ENCODE assay signal across 1 cellular context in the genomic region with DNA sequence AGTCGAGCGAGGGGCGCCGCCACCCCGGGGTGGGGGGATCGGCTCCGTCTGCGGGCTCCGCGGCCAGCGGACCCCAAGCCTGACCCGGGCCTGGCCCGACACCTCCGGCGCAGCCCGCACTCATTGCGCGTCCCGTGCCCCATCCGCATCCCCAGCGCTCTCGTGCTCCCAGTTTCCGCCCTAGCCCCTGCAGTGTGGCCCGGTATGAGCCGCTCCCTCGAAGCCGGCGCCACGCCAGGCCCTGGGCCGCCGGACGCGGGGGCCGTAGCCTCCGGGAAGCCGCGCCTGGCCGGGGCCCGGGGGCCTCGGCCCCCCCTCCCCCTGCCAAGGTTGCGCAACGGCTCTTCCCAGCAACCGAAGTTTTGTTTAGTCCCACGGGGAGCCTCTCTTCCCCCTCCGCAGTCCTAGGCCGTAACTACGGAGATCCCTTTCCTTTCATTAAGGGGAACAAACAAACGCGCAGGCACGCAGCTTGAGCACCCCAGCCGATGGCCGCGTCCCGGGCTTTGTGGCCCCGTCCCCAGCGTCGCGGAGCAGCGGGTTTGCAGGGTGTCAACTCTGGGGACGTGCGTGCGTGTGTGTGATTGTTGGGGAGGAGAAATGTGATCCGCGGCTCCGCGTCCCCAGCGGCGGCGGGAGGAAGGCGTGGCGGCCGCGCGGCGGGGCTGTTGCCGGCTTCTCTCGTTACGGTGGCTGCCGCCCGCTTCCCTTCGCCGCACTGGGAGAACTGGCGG.
TF ChIP-seq lines count a peak whose summit lies in the region.

No MANE protein-coding gene starts in this region.

TF ChIP-seq in HepG2, 621 proteins besides CTCF, POLR2A, EP300 and RAD21 (continued from another document and continues in another):
- TF ChIP-seq, protein P1, sequence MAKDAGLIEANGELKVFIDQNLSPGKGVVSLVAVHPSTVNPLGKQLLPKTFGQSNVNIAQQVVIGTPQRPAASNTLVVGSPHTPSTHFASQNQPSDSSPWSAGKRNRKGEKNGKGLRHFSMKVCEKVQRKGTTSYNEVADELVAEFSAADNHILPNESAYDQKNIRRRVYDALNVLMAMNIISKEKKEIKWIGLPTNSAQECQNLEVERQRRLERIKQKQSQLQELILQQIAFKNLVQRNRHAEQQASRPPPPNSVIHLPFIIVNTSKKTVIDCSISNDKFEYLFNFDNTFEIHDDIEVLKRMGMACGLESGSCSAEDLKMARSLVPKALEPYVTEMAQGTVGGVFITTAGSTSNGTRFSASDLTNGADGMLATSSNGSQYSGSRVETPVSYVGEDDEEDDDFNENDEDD (CRISPR knock-in tag; IDR thresholded peaks at IDR 0.05; ENCODE audit: borderline replicate concordance), result peak; percentile 66
- TF ChIP-seq ZNF616 (CRISPR knock-in tag; IDR thresholded peaks at IDR 0.05; ENCODE audit: low read depth), result peak; percentile 47
- TF ChIP-seq HMG20A (CRISPR knock-in tag; IDR thresholded peaks at IDR 0.05; ENCODE audit: borderline replicate concordance), result no peak
- no peak for TF ChIP-seq HOXA9 (CRISPR knock-in tag; IDR thresholded peaks at IDR 0.05; ENCODE audit: borderline replicate concordance)
- TF ChIP-seq NFYB (CRISPR knock-in tag; IDR thresholded peaks at IDR 0.05), result no peak
- no peak for TF ChIP-seq YY1 (IDR thresholded peaks at IDR 0.05; ENCODE audit: insufficient read depth, insufficient replicate concordance, low read depth, low read length)
- TF ChIP-seq ZBTB38 (CRISPR knock-in tag; IDR thresholded peaks at IDR 0.05), result no peak
- TF ChIP-seq IKZF4 (CRISPR knock-in tag; IDR thresholded peaks at IDR 0.05; ENCODE audit: borderline replicate concordance, low read depth, not compliant biosample characterization), result peak; percentile 57
- no peak for TF ChIP-seq MED8 (CRISPR knock-in tag; IDR thresholded peaks at IDR 0.05; ENCODE audit: insufficient replicate concordance)
- no peak for TF ChIP-seq NBN (conservative IDR thresholded peaks at IDR 0.05)
- TF ChIP-seq RBFOX2 (IDR thresholded peaks at IDR 0.05; ENCODE audit: low read depth, low read length), result peak; percentile 86
- TF ChIP-seq KDM5B (CRISPR knock-in tag; IDR thresholded peaks at IDR 0.05; ENCODE audit: borderline replicate concordance), result 0 out of 2 replicates have a peak, but pooled peaks have one; percentile 64
- TF ChIP-seq, protein P2, sequence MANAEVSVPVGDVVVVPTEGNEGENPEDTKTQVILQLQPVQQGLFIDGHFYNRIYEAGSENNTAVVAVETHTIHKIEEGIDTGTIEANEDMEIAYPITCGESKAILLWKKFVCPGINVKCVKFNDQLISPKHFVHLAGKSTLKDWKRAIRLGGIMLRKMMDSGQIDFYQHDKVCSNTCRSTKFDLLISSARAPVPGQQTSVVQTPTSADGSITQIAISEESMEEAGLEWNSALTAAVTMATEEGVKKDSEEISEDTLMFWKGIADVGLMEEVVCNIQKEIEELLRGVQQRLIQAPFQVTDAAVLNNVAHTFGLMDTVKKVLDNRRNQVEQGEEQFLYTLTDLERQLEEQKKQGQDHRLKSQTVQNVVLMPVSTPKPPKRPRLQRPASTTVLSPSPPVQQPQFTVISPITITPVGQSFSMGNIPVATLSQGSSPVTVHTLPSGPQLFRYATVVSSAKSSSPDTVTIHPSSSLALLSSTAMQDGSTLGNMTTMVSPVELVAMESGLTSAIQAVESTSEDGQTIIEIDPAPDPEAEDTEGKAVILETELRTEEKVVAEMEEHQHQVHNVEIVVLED (CRISPR knock-in tag; IDR thresholded peaks at IDR 0.05; ENCODE audit: borderline replicate concordance), result peak; percentile 48
- TF ChIP-seq, protein P3, sequence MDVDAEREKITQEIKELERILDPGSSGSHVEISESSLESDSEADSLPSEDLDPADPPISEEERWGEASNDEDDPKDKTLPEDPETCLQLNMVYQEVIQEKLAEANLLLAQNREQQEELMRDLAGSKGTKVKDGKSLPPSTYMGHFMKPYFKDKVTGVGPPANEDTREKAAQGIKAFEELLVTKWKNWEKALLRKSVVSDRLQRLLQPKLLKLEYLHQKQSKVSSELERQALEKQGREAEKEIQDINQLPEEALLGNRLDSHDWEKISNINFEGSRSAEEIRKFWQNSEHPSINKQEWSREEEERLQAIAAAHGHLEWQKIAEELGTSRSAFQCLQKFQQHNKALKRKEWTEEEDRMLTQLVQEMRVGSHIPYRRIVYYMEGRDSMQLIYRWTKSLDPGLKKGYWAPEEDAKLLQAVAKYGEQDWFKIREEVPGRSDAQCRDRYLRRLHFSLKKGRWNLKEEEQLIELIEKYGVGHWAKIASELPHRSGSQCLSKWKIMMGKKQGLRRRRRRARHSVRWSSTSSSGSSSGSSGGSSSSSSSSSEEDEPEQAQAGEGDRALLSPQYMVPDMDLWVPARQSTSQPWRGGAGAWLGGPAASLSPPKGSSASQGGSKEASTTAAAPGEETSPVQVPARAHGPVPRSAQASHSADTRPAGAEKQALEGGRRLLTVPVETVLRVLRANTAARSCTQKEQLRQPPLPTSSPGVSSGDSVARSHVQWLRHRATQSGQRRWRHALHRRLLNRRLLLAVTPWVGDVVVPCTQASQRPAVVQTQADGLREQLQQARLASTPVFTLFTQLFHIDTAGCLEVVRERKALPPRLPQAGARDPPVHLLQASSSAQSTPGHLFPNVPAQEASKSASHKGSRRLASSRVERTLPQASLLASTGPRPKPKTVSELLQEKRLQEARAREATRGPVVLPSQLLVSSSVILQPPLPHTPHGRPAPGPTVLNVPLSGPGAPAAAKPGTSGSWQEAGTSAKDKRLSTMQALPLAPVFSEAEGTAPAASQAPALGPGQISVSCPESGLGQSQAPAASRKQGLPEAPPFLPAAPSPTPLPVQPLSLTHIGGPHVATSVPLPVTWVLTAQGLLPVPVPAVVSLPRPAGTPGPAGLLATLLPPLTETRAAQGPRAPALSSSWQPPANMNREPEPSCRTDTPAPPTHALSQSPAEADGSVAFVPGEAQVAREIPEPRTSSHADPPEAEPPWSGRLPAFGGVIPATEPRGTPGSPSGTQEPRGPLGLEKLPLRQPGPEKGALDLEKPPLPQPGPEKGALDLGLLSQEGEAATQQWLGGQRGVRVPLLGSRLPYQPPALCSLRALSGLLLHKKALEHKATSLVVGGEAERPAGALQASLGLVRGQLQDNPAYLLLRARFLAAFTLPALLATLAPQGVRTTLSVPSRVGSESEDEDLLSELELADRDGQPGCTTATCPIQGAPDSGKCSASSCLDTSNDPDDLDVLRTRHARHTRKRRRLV (CRISPR knock-in tag; IDR thresholded peaks at IDR 0.05), result no peak
- TF ChIP-seq, protein P4, sequence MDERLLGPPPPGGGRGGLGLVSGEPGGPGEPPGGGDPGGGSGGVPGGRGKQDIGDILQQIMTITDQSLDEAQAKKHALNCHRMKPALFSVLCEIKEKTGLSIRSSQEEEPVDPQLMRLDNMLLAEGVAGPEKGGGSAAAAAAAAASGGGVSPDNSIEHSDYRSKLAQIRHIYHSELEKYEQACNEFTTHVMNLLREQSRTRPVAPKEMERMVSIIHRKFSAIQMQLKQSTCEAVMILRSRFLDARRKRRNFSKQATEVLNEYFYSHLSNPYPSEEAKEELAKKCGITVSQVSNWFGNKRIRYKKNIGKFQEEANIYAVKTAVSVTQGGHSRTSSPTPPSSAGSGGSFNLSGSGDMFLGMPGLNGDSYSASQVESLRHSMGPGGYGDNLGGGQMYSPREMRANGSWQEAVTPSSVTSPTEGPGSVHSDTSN (CRISPR knock-in tag; IDR thresholded peaks at IDR 0.05), result no peak
- no peak; the same call in 1 of the 2 replicates for TF ChIP-seq FOXO1 (CRISPR knock-in tag; IDR thresholded peaks at IDR 0.05)
- TF ChIP-seq ZNF441 (CRISPR knock-in tag; IDR thresholded peaks at IDR 0.05; ENCODE audit: borderline replicate concordance), result peak; percentile 56; the same call in 1 of the 2 replicates
- no peak for TF ChIP-seq SNAPC2 (CRISPR knock-in tag; IDR thresholded peaks at IDR 0.05)
- TF ChIP-seq ZBTB20 (CRISPR knock-in tag; IDR thresholded peaks at IDR 0.05; ENCODE audit: borderline replicate concordance, low read depth), result 0 out of 2 replicates have a peak, but pooled peaks have one; percentile 41
- TF ChIP-seq, protein P5, sequence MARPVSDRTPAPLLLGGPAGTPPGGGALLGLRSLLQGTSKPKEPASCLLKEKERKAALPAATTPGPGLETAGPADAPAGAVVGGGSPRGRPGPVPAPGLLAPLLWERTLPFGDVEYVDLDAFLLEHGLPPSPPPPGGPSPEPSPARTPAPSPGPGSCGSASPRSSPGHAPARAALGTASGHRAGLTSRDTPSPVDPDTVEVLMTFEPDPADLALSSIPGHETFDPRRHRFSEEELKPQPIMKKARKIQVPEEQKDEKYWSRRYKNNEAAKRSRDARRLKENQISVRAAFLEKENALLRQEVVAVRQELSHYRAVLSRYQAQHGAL (CRISPR knock-in tag; IDR thresholded peaks at IDR 0.05; ENCODE audit: not compliant biosample characterization), result no peak
- TF ChIP-seq, protein P6, sequence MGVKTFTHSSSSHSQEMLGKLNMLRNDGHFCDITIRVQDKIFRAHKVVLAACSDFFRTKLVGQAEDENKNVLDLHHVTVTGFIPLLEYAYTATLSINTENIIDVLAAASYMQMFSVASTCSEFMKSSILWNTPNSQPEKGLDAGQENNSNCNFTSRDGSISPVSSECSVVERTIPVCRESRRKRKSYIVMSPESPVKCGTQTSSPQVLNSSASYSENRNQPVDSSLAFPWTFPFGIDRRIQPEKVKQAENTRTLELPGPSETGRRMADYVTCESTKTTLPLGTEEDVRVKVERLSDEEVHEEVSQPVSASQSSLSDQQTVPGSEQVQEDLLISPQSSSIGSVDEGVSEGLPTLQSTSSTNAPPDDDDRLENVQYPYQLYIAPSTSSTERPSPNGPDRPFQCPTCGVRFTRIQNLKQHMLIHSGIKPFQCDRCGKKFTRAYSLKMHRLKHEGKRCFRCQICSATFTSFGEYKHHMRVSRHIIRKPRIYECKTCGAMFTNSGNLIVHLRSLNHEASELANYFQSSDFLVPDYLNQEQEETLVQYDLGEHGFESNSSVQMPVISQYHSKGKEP (CRISPR knock-in tag; IDR thresholded peaks at IDR 0.05), result no peak
- no peak for TF ChIP-seq ZFP36L2 (CRISPR knock-in tag; IDR thresholded peaks at IDR 0.05)
- TF ChIP-seq, protein P7, sequence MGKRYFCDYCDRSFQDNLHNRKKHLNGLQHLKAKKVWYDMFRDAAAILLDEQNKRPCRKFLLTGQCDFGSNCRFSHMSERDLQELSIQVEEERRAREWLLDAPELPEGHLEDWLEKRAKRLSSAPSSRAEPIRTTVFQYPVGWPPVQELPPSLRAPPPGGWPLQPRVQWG (CRISPR knock-in tag; IDR thresholded peaks at IDR 0.05; ENCODE audit: borderline replicate concordance, low read depth), result no peak
- 0 out of 2 replicates have a peak, but pooled peaks have one; percentile 54 for TF ChIP-seq ZNF589 (CRISPR knock-in tag; conservative IDR thresholded peaks at IDR 0.05)
- no peak for TF ChIP-seq HNRNPH1 (optimal IDR thresholded peaks at IDR 0.05; ENCODE audit: low read depth, low read length)
- TF ChIP-seq ZNF180 (CRISPR knock-in tag; IDR thresholded peaks at IDR 0.05; ENCODE audit: borderline replicate concordance, low read depth), result no peak
- TF ChIP-seq NR3C1 (CRISPR knock-in tag; IDR thresholded peaks at IDR 0.05), result no peak
- TF ChIP-seq SRSF4 (IDR thresholded peaks at IDR 0.05; ENCODE audit: low read depth, low read length, poor library complexity, severe bottlenecking), result no peak
- TF ChIP-seq, protein P8, sequence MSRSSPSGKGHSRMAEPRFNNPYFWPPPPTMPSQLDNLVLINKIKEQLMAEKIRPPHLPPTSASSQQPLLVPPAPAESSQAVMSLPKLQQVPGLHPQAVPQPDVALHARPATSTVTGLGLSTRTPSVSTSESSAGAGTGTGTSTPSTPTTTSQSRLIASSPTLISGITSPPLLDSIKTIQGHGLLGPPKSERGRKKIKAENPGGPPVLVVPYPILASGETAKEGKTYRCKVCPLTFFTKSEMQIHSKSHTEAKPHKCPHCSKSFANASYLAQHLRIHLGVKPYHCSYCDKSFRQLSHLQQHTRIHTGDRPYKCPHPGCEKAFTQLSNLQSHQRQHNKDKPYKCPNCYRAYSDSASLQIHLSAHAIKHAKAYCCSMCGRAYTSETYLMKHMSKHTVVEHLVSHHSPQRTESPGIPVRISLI (CRISPR knock-in tag; IDR thresholded peaks at IDR 0.05; ENCODE audit: borderline replicate concordance), result no peak
- TF ChIP-seq ZNF468 (CRISPR knock-in tag; IDR thresholded peaks at IDR 0.05), result 0 out of 2 replicates have a peak, but pooled peaks have one; percentile 23
- no peak for TF ChIP-seq ZNF138 (CRISPR knock-in tag; IDR thresholded peaks at IDR 0.05; ENCODE audit: low read depth)
- peak; percentile 65; the same call in 1 of the 2 replicates for TF ChIP-seq GFI1 (CRISPR knock-in tag; IDR thresholded peaks at IDR 0.05; ENCODE audit: borderline replicate concordance)
- TF ChIP-seq ZNF607 (CRISPR knock-in tag; IDR thresholded peaks at IDR 0.05; ENCODE audit: borderline replicate concordance), result peak; percentile 22; the same call in 1 of the 2 replicates
- TF ChIP-seq, protein P9, sequence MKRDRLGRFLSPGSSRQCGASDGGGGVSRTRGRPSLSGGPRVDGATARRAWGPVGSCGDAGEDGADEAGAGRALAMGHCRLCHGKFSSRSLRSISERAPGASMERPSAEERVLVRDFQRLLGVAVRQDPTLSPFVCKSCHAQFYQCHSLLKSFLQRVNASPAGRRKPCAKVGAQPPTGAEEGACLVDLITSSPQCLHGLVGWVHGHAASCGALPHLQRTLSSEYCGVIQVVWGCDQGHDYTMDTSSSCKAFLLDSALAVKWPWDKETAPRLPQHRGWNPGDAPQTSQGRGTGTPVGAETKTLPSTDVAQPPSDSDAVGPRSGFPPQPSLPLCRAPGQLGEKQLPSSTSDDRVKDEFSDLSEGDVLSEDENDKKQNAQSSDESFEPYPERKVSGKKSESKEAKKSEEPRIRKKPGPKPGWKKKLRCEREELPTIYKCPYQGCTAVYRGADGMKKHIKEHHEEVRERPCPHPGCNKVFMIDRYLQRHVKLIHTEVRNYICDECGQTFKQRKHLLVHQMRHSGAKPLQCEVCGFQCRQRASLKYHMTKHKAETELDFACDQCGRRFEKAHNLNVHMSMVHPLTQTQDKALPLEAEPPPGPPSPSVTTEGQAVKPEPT (CRISPR knock-in tag; IDR thresholded peaks at IDR 0.05; ENCODE audit: low read depth), result no peak; the same call in 1 of the 2 replicates
- peak; percentile 9 for TF ChIP-seq ETV5 (CRISPR knock-in tag; IDR thresholded peaks at IDR 0.05; ENCODE audit: borderline replicate concordance)
- 0 out of 2 replicates have a peak, but pooled peaks have one; percentile 8 for TF ChIP-seq SAFB2 (CRISPR knock-in tag; IDR thresholded peaks at IDR 0.05; ENCODE audit: borderline replicate concordance, low read depth)
- TF ChIP-seq ZNF788 (CRISPR knock-in tag; IDR thresholded peaks at IDR 0.05; ENCODE audit: borderline replicate concordance), result no peak; the same call in 1 of the 2 replicates
- no peak; the same call in 1 of the 2 replicates for TF ChIP-seq MTF2 (CRISPR knock-in tag; IDR thresholded peaks at IDR 0.05; ENCODE audit: borderline replicate concordance)
- TF ChIP-seq ZFP1 (CRISPR knock-in tag; IDR thresholded peaks at IDR 0.05), result 0 out of 2 replicates have a peak, but pooled peaks have one; percentile 9
- TF ChIP-seq CHCHD3 (CRISPR knock-in tag; IDR thresholded peaks at IDR 0.05), result no peak
- TF ChIP-seq ZFP62 (CRISPR knock-in tag; IDR thresholded peaks at IDR 0.05), result no peak
- TF ChIP-seq ZBTB8A (CRISPR knock-in tag; IDR thresholded peaks at IDR 0.05; ENCODE audit: borderline replicate concordance, low read depth), result peak; percentile 64; the same call in 1 of the 2 replicates
- TF ChIP-seq HMGA1 (CRISPR knock-in tag; conservative IDR thresholded peaks at IDR 0.05), result no peak
- no peak for TF ChIP-seq RFX1 (IDR thresholded peaks at IDR 0.05)
